Comparison of ENCODE assay signal across 9 cellular contexts in the genomic region with DNA sequence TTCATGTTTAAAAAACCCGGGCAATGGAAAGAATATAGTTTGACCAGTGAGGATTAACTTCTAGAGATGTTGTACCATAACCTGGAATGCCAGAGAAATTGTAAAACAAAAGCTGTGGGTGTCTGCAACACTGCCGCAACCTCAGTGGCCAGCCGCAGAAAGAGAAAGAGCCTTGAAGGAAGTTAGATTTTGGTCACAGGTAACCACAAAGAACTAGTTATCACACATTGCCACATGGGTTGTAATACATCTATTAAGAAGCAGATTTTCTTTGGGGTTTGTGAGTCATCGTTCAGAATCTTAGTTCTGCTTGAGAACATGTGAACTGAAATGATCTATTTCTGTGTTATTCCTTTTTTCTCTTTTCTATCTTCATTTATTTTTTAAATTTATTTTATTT.
DNase-seq lines count a peak whose midpoint lies in the region; ATAC-seq, FAIRE-seq and TF ChIP-seq lines count a peak whose summit lies in the region.
"Had no signal": no experiment of that assay in that cellular context is flagged by ENCODE, and none has a peak within 500 bp of the region (broad histone marks: within the 10 kb centered on the region; RNA-seq: fewer than 3 reads in every experiment).

No MANE protein-coding gene starts in this region.

- peaks cover 5% of the 10 kb centered on the region for H3K27me3 Mint-ChIP-seq in astrocyte (ENCODE audit: low read depth, unreplicated experiment)
- H3K27me3 Mint-ChIP-seq in stimulated activated naive CD8-positive, alpha-beta T cell treated with anti-CD3 and anti-CD28 coated beads, Interleukin-15, amount 100 ng/mL, for 72 hours = peaks cover 73% of the 10 kb centered on the region

- H3K27me3 ChIP-seq in astrocyte (ENCODE audit: insufficient read depth, low read length) (peaks cover 10% of the 10 kb centered on the region), right cardiac atrium (ENCODE audit: control insufficient read depth, insufficient read depth) (no peaks in the 10 kb centered on the region), colonic mucosa (no peaks in the 10 kb centered on the region), lower lobe of right lung (ENCODE audit: low read depth) (no peaks in the 10 kb centered on the region)
- H3K27me3 ChIP-seq: cardiac muscle cell had no signal

- 79% methylated on average over 4 of the region's 4 CpGs for whole genome bisulfite sequencing in right cardiac atrium

- no peak overlapping the region for H3K9ac ChIP-seq in astrocyte (ENCODE audit: low read length)
- H3K9ac ChIP-seq in colonic mucosa (ENCODE audit: low read depth in 2 of 2, low read length in 2 of 2) = no peak overlapping the region

- no peaks in the 10 kb centered on the region for H3K36me3 ChIP-seq in astrocyte (ENCODE audit: insufficient read depth, low read length)
- H3K36me3 ChIP-seq in colonic mucosa = no peaks in the 10 kb centered on the region
- no peaks in the 10 kb centered on the region for H3K36me3 ChIP-seq in lower lobe of right lung
- H3K36me3 ChIP-seq: cardiac muscle cell had no signal

- H3K4me1 Mint-ChIP-seq in astrocyte (ENCODE audit: low read depth, unreplicated experiment) = peaks cover 35% of the 10 kb centered on the region
- H3K4me1 Mint-ChIP-seq in stimulated activated naive CD8-positive, alpha-beta T cell treated with anti-CD3 and anti-CD28 coated beads, Interleukin-15, amount 100 ng/mL, for 72 hours = peaks cover 7% of the 10 kb centered on the region

- H3K36me3 Mint-ChIP-seq in astrocyte (ENCODE audit: low read depth, unreplicated experiment) = no peaks in the 10 kb centered on the region

- peak; percentile 89 for ATAC-seq in GM21367 (IDR thresholded peaks at IDR 0.05; ENCODE audit: unreplicated experiment)
- ATAC-seq in stimulated activated naive CD8-positive, alpha-beta T cell treated with anti-CD3 and anti-CD28 coated beads, Interleukin-15, amount 100 ng/mL, for 72 hours = peak; percentile 97
- no peak for ATAC-seq in right cardiac atrium
- ATAC-seq in lower lobe of right lung = no peak

- H3K4me3 Mint-ChIP-seq in astrocyte (ENCODE audit: unreplicated experiment) = no peak overlapping the region
- no peak overlapping the region for H3K4me3 Mint-ChIP-seq in stimulated activated naive CD8-positive, alpha-beta T cell treated with anti-CD3 and anti-CD28 coated beads, Interleukin-15, amount 100 ng/mL, for 72 hours

- DNase-seq in Daoy (ENCODE audit: low read depth) = peak; percentile 67
- peak; percentile 87 for DNase-seq in Jurkat, Clone E6-1 (ENCODE audit: low read depth, low spot score)
- DNase-seq in astrocyte (ENCODE audit: low read depth) = peak; percentile 97
- DNase-seq in stimulated activated naive CD8-positive, alpha-beta T cell treated with anti-CD3 and anti-CD28 coated beads, Interleukin-15, amount 100 ng/mL, for 72 hours = peak; percentile 58 to 82
- DNase-seq in right cardiac atrium = no peak
- no peak for DNase-seq in colonic mucosa
- no peak for DNase-seq in lower lobe of right lung

- H3K79me2 ChIP-seq in astrocyte (ENCODE audit: insufficient read depth, low read length) = no peaks in the 10 kb centered on the region

- TF ChIP-seq CTCF in astrocyte (IDR thresholded peaks at IDR 0.05; ENCODE audit: insufficient read depth, low read depth, low read length) (no peak), colonic mucosa (IDR thresholded peaks at IDR 0.05) (no peak), lower lobe of right lung (IDR thresholded peaks at IDR 0.05) (no peak)

- H3K27ac Mint-ChIP-seq in astrocyte (ENCODE audit: unreplicated experiment) = no peak overlapping the region
- H3K27ac Mint-ChIP-seq in stimulated activated naive CD8-positive, alpha-beta T cell treated with anti-CD3 and anti-CD28 coated beads, Interleukin-15, amount 100 ng/mL, for 72 hours = no peak overlapping the region

- no peaks in the 10 kb centered on the region for H3K9me3 ChIP-seq in astrocyte (ENCODE audit: insufficient read depth, low read depth, low read length)
- H3K9me3 ChIP-seq in right cardiac atrium (ENCODE audit: control insufficient read depth, low read length) = no peaks in the 10 kb centered on the region
- no peaks in the 10 kb centered on the region for H3K9me3 ChIP-seq in colonic mucosa
- no peaks in the 10 kb centered on the region for H3K9me3 ChIP-seq in lower lobe of right lung

- peak overlapping the region; percentile 25 for H3K4me2 ChIP-seq in astrocyte (ENCODE audit: low read length)

- peaks cover 19% of the 10 kb centered on the region for H3K4me1 ChIP-seq in astrocyte (ENCODE audit: insufficient read depth, low read length)
- H3K4me1 ChIP-seq in right cardiac atrium (ENCODE audit: control insufficient read depth, insufficient read depth, low read length) = no peaks in the 10 kb centered on the region
- H3K4me1 ChIP-seq in colonic mucosa = no peaks in the 10 kb centered on the region
- H3K4me1 ChIP-seq in lower lobe of right lung = no peaks in the 10 kb centered on the region

- H3K9me3 Mint-ChIP-seq in astrocyte (ENCODE audit: unreplicated experiment) = peaks cover 9% of the 10 kb centered on the region
- peaks cover 0 to 7% of the 10 kb centered on the region in 2 donors for H3K9me3 Mint-ChIP-seq in stimulated activated naive CD8-positive, alpha-beta T cell treated with anti-CD3 and anti-CD28 coated beads, Interleukin-15, amount 100 ng/mL, for 72 hours

- no peak overlapping the region for H2AFZ ChIP-seq in astrocyte (ENCODE audit: low read depth, low read length)

- H3K4me3 ChIP-seq in Jurkat, Clone E6-1 (ENCODE audit: low read length) = no peak overlapping the region
- H3K4me3 ChIP-seq in astrocyte (ENCODE audit: insufficient read depth, low read depth, low read length) = no peak overlapping the region
- H3K4me3 ChIP-seq in right cardiac atrium (ENCODE audit: low read length) = no peak overlapping the region
- no peak overlapping the region for H3K4me3 ChIP-seq in colonic mucosa
- H3K4me3 ChIP-seq in lower lobe of right lung = no peak overlapping the region
- H3K4me3 ChIP-seq: cardiac muscle cell had no signal

- peak; percentile 71 for FAIRE-seq in astrocyte (lab: Jason Lieb, UNC)

- intact Hi-C loops in right cardiac atrium (cut with DNase I) = no loop called here
- intact Hi-C loops in colonic mucosa (cut with DNase I) = no loop called here
- intact Hi-C loops in lower lobe of right lung (cut with DNase I) = no loop called here

- H3K27ac ChIP-seq in astrocyte (ENCODE audit: low read depth, low read length) (no peak overlapping the region), right cardiac atrium (ENCODE audit: low read length) (no peak overlapping the region), colonic mucosa (no peak overlapping the region), lower lobe of right lung (no peak overlapping the region)
- H3K27ac ChIP-seq: cardiac muscle cell had no signal

- no peaks in the 10 kb centered on the region for H4K20me1 ChIP-seq in astrocyte (ENCODE audit: insufficient read depth, low read length)

Comparison
In these comparisons a context has a peak if more than half of its experiments do, and no peak if none do; other contexts are left out.
1. DNase-seq: peak in Daoy (single experiment), Jurkat, Clone E6-1 (single experiment), astrocyte (single experiment) and stimulated activated naive CD8-positive, alpha-beta T cell treated with anti-CD3 and anti-CD28 coated beads, Interleukin-15, amount 100 ng/mL, for 72 hours (2 of 2); none in right cardiac atrium (0 of 3), colonic mucosa (single experiment) and lower lobe of right lung (single experiment).
2. ATAC-seq: peak in GM21367 (single experiment) and stimulated activated naive CD8-positive, alpha-beta T cell treated with anti-CD3 and anti-CD28 coated beads, Interleukin-15, amount 100 ng/mL, for 72 hours (single experiment); none in right cardiac atrium (0 of 2) and lower lobe of right lung (0 of 2).